ENCODE assay signal across 1 cellular context in the genomic region with DNA sequence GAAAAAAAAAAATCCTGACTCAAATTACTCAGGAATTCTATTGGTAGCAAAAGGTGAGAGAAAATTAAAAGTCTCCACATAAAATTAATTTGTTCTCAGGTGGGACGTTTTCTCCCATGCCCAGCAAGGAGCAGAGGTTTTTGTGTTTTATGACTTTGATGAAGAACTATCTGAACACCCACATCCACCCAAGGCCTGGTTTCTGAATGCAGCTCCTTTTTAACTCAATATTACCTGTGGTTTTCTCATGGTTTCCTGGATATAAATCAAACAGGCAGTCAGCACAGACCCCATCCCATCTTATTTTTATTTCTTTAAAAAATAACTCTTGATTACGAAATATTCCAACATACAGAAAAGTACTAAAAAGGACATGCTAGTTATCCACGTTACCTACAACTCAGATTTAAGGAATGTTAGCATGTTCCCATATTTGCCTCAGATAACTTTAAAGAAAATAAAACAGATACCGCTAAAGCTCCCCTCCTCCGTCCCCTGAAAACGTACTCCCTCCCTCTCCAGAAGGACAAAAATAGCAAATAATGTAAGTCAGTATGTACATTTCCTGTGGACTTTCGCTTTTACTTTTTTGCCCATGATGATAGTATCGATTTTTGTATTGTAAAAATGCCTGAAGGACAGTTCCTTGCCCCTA.
TF ChIP-seq lines count a peak whose summit lies in the region.

No MANE protein-coding gene starts in this region.

TF ChIP-seq in IMR-90, 13 proteins besides CTCF, POLR2A, EP300 and RAD21:
- TF ChIP-seq CEBPB (IDR thresholded peaks at IDR 0.05; ENCODE audit: low read depth, low read length), result peak; percentile 79
- TF ChIP-seq, protein P1, sequence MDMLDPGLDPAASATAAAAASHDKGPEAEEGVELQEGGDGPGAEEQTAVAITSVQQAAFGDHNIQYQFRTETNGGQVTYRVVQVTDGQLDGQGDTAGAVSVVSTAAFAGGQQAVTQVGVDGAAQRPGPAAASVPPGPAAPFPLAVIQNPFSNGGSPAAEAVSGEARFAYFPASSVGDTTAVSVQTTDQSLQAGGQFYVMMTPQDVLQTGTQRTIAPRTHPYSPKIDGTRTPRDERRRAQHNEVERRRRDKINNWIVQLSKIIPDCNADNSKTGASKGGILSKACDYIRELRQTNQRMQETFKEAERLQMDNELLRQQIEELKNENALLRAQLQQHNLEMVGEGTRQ (IDR thresholded peaks at IDR 0.05; ENCODE audit: low read depth, low read length), result no peak
- TF ChIP-seq BHLHE40 (IDR thresholded peaks at IDR 0.05; ENCODE audit: low read depth, low read length), result no peak
